Comparison of ENCODE assay signal across 16 cellular contexts in the genomic region with DNA sequence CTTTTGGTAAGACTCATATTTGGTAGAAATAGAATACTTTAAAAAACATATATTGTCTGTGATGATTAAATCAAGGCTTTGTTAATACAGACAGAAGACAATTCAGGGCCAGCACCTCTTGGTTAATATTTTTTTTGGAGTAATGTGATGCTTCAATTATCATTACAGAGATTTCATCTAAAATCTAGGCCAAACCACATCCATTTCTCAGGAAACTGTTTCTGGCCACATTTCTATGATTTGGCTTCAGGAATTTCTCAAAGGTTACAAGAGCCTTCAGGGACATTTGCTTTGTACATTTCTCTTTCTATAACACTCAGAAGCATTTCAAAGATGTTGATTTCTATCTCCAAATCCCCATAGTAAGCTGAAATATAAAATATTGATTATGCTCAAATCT.
DNase-seq lines count a peak whose midpoint lies in the region; TF ChIP-seq lines count a peak whose summit lies in the region.
"Had no signal": no experiment of that assay in that cellular context is flagged by ENCODE, and none has a peak within 500 bp of the region (broad histone marks: within the 10 kb centered on the region; RNA-seq: fewer than 3 reads in every experiment).

No MANE protein-coding gene starts in this region.

- in situ Hi-C loops in astrocyte of the cerebellum (cut with HindIII; ENCODE audit: low sequenced_read_pairs) = no loop called here

- H3K4me1 ChIP-seq in adipocyte (ENCODE audit: control insufficient read depth, insufficient read depth, low read length) = no peaks in the 10 kb centered on the region
- H3K4me1 ChIP-seq: HAP-1 had no signal

- H3K9ac ChIP-seq in adipocyte (ENCODE audit: low read length) = no peak overlapping the region
- H3K9ac ChIP-seq: BLaER1 treated with 17β-estradiol and CSF1 and Interleukin-3, amounts not matched to agents 10 nM and 100 nM had no signal

- no peaks in the 10 kb centered on the region for H3K27me3 ChIP-seq in adipocyte (replicated peaks; ENCODE audit: control insufficient read depth, insufficient read depth, low read length)
- H3K27me3 ChIP-seq: BLaER1 treated with 17β-estradiol and CSF1 and Interleukin-3, amounts not matched to agents 10 nM and 100 nM had no signal

- no peak overlapping the region for H3K4me3 ChIP-seq in adipocyte (ENCODE audit: low read length)
- no peak overlapping the region for H3K4me3 ChIP-seq in astrocyte of the cerebellum (ENCODE audit: low read depth, low read length)
- H3K4me3 ChIP-seq: BLaER1 treated with 17β-estradiol and CSF1 and Interleukin-3, amounts not matched to agents 10 nM and 100 nM; HAP-1 had no signal

- peak; percentile 50 for DNase-seq in EH (ENCODE audit: low read depth)
- peak; percentile 51 for DNase-seq in adipocyte (ENCODE audit: low read depth)
- DNase-seq in astrocyte of the cerebellum (ENCODE audit: low read depth) = peak; percentile 9
- DNase-seq in NCI-H748 treated with DMSO at 0.1 percent for 48 hours (lab: John Stamatoyannopoulos, UW) = no peak
- DNase-seq in T1000 (lab: John Stamatoyannopoulos, UW) = no peak
- DNase-seq in HuH-7.5 (ENCODE audit: low spot score) = no peak
- no peak for DNase-seq in activated CD4-positive, CD25-positive, alpha-beta regulatory T cell (lab: John Stamatoyannopoulos, UW)
- DNase-seq: CD4-positive, alpha-beta T cell; CD8-positive, alpha-beta memory T cell; DMS 273 treated with DMSO at 0.1 percent for 48 hours; DMS79; GF-D8; GOT3; HFFc6 had no signal

- H3K9me3 ChIP-seq in adipocyte (ENCODE audit: control insufficient read depth, low read length) = no peaks in the 10 kb centered on the region
- H3K9me3 ChIP-seq: HAP-1 had no signal

- H3K36me3 ChIP-seq in adipocyte (ENCODE audit: control insufficient read depth, insufficient read depth, low read length, severe bottlenecking) = no peaks in the 10 kb centered on the region
- H3K36me3 ChIP-seq: BLaER1 treated with 17β-estradiol and CSF1 and Interleukin-3, amounts not matched to agents 10 nM and 100 nM; HAP-1 had no signal

- TF ChIP-seq CTCF in astrocyte of the cerebellum (IDR thresholded peaks at IDR 0.05; ENCODE audit: low read depth, low read length, missing control alignments) = no peak

Comparison
In these comparisons a context has a peak if more than half of its experiments do, and no peak if none do; other contexts are left out.
1. DNase-seq: peak in EH (single experiment), adipocyte (single experiment) and astrocyte of the cerebellum (single experiment); none in NCI-H748 treated with DMSO at 0.1 percent for 48 hours (single experiment), T1000 (single experiment), HuH-7.5 (single experiment) and activated CD4-positive, CD25-positive, alpha-beta regulatory T cell (0 of 4).